17 cellular contexts compared by ENCODE assay signal in the genomic region with DNA sequence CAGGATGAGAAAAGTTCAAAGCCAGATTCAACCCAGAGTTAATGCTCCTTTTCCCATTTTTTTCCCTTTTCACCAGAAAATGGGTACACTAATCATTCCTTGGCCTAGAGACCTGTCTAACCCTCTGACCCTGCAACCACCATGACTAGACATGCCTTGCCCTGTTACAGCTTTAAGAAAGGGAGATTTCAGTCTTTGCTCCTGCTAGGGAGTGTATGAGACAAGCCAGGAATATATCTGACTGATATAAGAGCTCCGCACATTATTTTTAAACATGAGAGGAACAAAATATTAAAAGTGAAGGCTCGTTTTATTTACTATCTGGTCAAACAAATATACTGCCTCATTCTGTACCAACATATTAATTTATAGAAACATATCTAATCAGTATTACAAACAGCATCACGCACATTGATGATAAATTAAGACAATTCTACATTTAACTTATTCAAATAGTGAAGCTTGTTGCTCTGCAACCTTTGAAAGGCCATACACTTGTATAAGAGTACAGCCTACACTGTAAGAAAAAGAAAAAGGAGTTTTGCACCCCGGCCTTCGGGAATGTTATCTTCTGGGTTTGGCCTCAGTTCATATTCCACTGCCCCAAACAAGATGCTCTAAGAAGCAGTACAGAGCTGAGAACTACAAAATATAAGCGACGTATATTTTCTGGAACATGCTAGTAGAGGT.
DNase-seq lines count a peak whose midpoint lies in the region; ATAC-seq, FAIRE-seq and TF ChIP-seq lines count a peak whose summit lies in the region.
"Had no signal": no experiment of that assay in that cellular context is flagged by ENCODE, and none has a peak within 500 bp of the region (broad histone marks: within the 10 kb centered on the region; RNA-seq: fewer than 3 reads in every experiment).

No MANE protein-coding gene starts in this region.

- no peaks in the 10 kb centered on the region for H3K79me2 ChIP-seq in astrocyte (ENCODE audit: insufficient read depth, low read length)

- H3K4me3 ChIP-seq in astrocyte (ENCODE audit: insufficient read depth, low read depth, low read length) (no peak overlapping the region), heart left ventricle (peak overlapping the region in 4 of 12 donors; percentile 5 to 16 (median 10))
- H3K4me3 ChIP-seq: BLaER1 had no signal

- H3K27ac ChIP-seq in astrocyte (ENCODE audit: low read depth, low read length): no peak overlapping the region
- peak overlapping the region in 7 of 12 donors; percentile 1 to 59 (median 34) for H3K27ac ChIP-seq in heart left ventricle
- no peak overlapping the region for H3K27ac ChIP-seq in caudate nucleus (ENCODE audit: low read depth, low read length)
- H3K27ac ChIP-seq: BLaER1 had no signal

- DNase-seq in astrocyte (ENCODE audit: low read depth): no peak
- no peak for DNase-seq in heart left ventricle
- no peak for DNase-seq in left ventricle myocardium superior
- DNase-seq in nephron progenitor cell: no peak
- DNase-seq in caudate nucleus (lab: John Stamatoyannopoulos, UW): no peak
- no peak for DNase-seq in NCI-H1436 treated with DMSO at 0.1 percent for 48 hours (lab: John Stamatoyannopoulos, UW)
- DNase-seq in GM13977 (ENCODE audit: low spot score): no peak
- DNase-seq: 8988T; Calu3; CD4-positive, alpha-beta memory T cell; DMS79 treated with DMSO at 0.1 percent for 48 hours; GF-D8; H9 had no signal

- H3K4me3 Mint-ChIP-seq in astrocyte (ENCODE audit: unreplicated experiment): no peak overlapping the region
- H3K4me3 Mint-ChIP-seq in nephron progenitor cell: no peak overlapping the region
- H3K4me3 Mint-ChIP-seq: CD14-positive monocyte; CD4-positive, alpha-beta memory T cell; H9 had no signal

- in situ Hi-C loops in GM13977 (cut with MboI; ENCODE audit: low pct_unique_long_range_greater_than_20kb, low sequenced_read_pairs, unreplicated experiment): no loop called here

- peak; percentile 58 to 69 (median 64) for ATAC-seq in heart left ventricle
- ATAC-seq in left ventricle myocardium superior: peak; percentile 80
- ATAC-seq: HepG2 had no signal

- no peak for TF ChIP-seq POLR2A in heart left ventricle (IDR thresholded peaks at IDR 0.05)

- H3K36me3 ChIP-seq in astrocyte (ENCODE audit: insufficient read depth, low read length): no peaks in the 10 kb centered on the region
- H3K36me3 ChIP-seq in heart left ventricle: no peaks in the 10 kb centered on the region
- H3K36me3 ChIP-seq: BLaER1 had no signal

- H3K4me1 Mint-ChIP-seq in astrocyte (ENCODE audit: low read depth, unreplicated experiment) (peaks cover 11% of the 10 kb centered on the region), nephron progenitor cell (no peaks in the 10 kb centered on the region)
- H3K4me1 Mint-ChIP-seq: CD14-positive monocyte had no signal

- no peak overlapping the region for H2AFZ ChIP-seq in astrocyte (ENCODE audit: low read depth, low read length)

- no peak overlapping the region for H3K9ac ChIP-seq in astrocyte (ENCODE audit: low read length)
- H3K9ac ChIP-seq: BLaER1 had no signal

- no peak overlapping the region for H3K4me2 ChIP-seq in astrocyte (ENCODE audit: low read length)
- H3K4me2 ChIP-seq: BLaER1 had no signal

- intact Hi-C loops in heart left ventricle (cut with DNase I): no loop called here
- intact Hi-C loops in left ventricle myocardium superior (cut with micrococcal nuclease): no loop called here

- H3K27me3 ChIP-seq in astrocyte (ENCODE audit: insufficient read depth, low read length) (no peaks in the 10 kb centered on the region), heart left ventricle (no peaks in the 10 kb centered on the region)
- H3K27me3 ChIP-seq: BLaER1 had no signal

- FAIRE-seq in astrocyte (lab: Jason Lieb, UNC): no peak
- FAIRE-seq: H1, HepG2 had no signal

- TF ChIP-seq CTCF in astrocyte (IDR thresholded peaks at IDR 0.05; ENCODE audit: insufficient read depth, low read depth, low read length) (no peak), heart left ventricle (IDR thresholded peaks at IDR 0.05) (no peak), nephron progenitor cell (IDR thresholded peaks at IDR 0.05) (no peak), GM13977 (IDR thresholded peaks at IDR 0.05; ENCODE audit: extremely low read depth, insufficient read depth, missing control alignments) (no peak)

- H3K9me3 Mint-ChIP-seq in astrocyte (ENCODE audit: unreplicated experiment) (no peaks in the 10 kb centered on the region), nephron progenitor cell (no peaks in the 10 kb centered on the region)
- H3K9me3 Mint-ChIP-seq: CD14-positive monocyte, H9 had no signal

- no peaks in the 10 kb centered on the region for H3K27me3 Mint-ChIP-seq in astrocyte (ENCODE audit: low read depth, unreplicated experiment)
- H3K27me3 Mint-ChIP-seq in nephron progenitor cell (ENCODE audit: low read depth, poor library complexity): no peaks in the 10 kb centered on the region
- H3K27me3 Mint-ChIP-seq: CD4-positive, alpha-beta memory T cell had no signal

- H3K36me3 Mint-ChIP-seq in astrocyte (ENCODE audit: low read depth, unreplicated experiment): no peaks in the 10 kb centered on the region
- no peaks in the 10 kb centered on the region for H3K36me3 Mint-ChIP-seq in nephron progenitor cell (ENCODE audit: low read depth)
- H3K36me3 Mint-ChIP-seq: CD14-positive monocyte had no signal

- 46 to 59% (median 50%) methylated on average over 7 of the region's 7 CpGs for WGBS in heart left ventricle, 4 donors

- H3K9me3 ChIP-seq in astrocyte (ENCODE audit: insufficient read depth, low read depth, low read length): no peaks in the 10 kb centered on the region
- H3K9me3 ChIP-seq in heart left ventricle: no peaks in the 10 kb centered on the region
- H3K9me3 ChIP-seq: BLaER1 had no signal

- H3K27ac Mint-ChIP-seq in astrocyte (ENCODE audit: unreplicated experiment) (peak overlapping the region; percentile 58), nephron progenitor cell (peak overlapping the region; percentile 36)
- H3K27ac Mint-ChIP-seq: CD14-positive monocyte; CD4-positive, alpha-beta memory T cell had no signal

- no peaks in the 10 kb centered on the region for H4K20me1 ChIP-seq in astrocyte (ENCODE audit: insufficient read depth, low read length)
- H4K20me1 ChIP-seq: BLaER1 had no signal

- no peaks in the 10 kb centered on the region for H3K4me1 ChIP-seq in astrocyte (ENCODE audit: insufficient read depth, low read length)
- peaks cover 0 to 30% (median 10%) of the 10 kb centered on the region in 12 donors for H3K4me1 ChIP-seq in heart left ventricle
- H3K4me1 ChIP-seq: BLaER1 had no signal

Comparison
In these comparisons a context has a peak if more than half of its experiments do, and no peak if none do; other contexts are left out.
1. H3K27ac ChIP-seq: peak in heart left ventricle (7 of 12); none in astrocyte (single experiment) and caudate nucleus (single experiment).